Comparison of ENCODE assay signal across 28 cellular contexts in the genomic region with DNA sequence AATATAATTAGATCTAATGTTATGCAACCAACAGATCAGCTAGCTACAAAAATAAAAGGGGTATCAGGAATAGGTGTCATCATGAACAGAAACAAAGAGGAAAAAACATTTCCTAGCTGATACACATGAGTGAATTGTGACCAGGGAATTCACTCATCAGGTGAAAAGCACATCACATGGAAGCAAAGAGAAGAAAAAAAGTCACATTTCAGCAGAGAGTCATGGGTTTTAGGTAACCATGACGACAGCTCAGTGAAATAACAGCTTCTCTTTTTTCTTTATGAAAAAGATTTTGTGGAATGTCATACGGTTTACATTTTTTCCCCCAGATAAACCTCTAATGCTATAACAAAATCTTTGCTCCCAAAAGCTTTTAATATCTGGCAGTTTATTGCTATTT. TPM values are rescaled to one million over a fixed set of nuclear protein-coding genes. Genes with fewer than 3 reads are reported as not detected.
DNase-seq lines count a peak whose midpoint lies in the region; ATAC-seq and TF ChIP-seq lines count a peak whose summit lies in the region.
"Had no signal": no experiment of that assay in that cellular context is flagged by ENCODE, and none has a peak within 500 bp of the region (broad histone marks: within the 10 kb centered on the region; RNA-seq: fewer than 3 reads in every experiment).

No MANE protein-coding gene starts in this region.

- DNase-seq in GM04503 (ENCODE audit: low read depth) (peak; percentile 10), amniotic stem cell (lab: John Stamatoyannopoulos, UW) (peak; percentile 59), fibroblast of peridontal ligament (ENCODE audit: extremely low read depth) (peak; percentile 50), putamen (ENCODE audit: low spot score) (peak; percentile 32), Calu3 (no peak), islet precursor cell (no peak), osteocyte (ENCODE audit: extremely low spot score, unreplicated experiment) (no peak)
- DNase-seq: activated CD4-positive, alpha-beta T cell treated with anti-CD3 and anti-CD28 coated beads, Interleukin-2, amount 10 ng/mL, durations not matched to agents 24 days and 14 days; CD8-positive, alpha-beta memory T cell; cortex of kidney; heart left ventricle; left ventricle myocardium superior; NCI-H1417; NCI-H2107; NCI-H510A treated with DMSO at 0.1 percent for 48 hours; stimulated activated naive B cell treated with anti-CD40 and anti-IgM and Interleukin-4, amounts not matched to agents 10 μg/mL and 1 μg/mL and 100 μg/mL, for 72 hours; T-helper 2 cell had no signal

- CTCF ChIA-PET in Calu3 (lab: Charles Lee) = no interaction called here

- BruUV-seq in Calu3 (replicated peaks; lab: Mats Ljungman, UMichigan) = no TSS peak

- H3K27me3 Mint-ChIP-seq in Calu3 (ENCODE audit: unreplicated experiment) (no peaks in the 10 kb centered on the region), osteocyte (ENCODE audit: unreplicated experiment) (peaks cover 13% of the 10 kb centered on the region)
- H3K27me3 Mint-ChIP-seq: activated CD4-positive, alpha-beta T cell treated with anti-CD3 and anti-CD28 coated beads, Interleukin-2, amount 10 ng/mL, durations not matched to agents 24 days and 14 days; CD8-positive, alpha-beta memory T cell; IgD-negative memory B cell; stimulated activated naive B cell treated with anti-CD40 and anti-IgM and Interleukin-4, amounts not matched to agents 10 μg/mL and 1 μg/mL and 100 μg/mL, for 72 hours had no signal

- H3K27ac Mint-ChIP-seq in Calu3 (ENCODE audit: unreplicated experiment) = no peak overlapping the region
- H3K27ac Mint-ChIP-seq in osteocyte (ENCODE audit: unreplicated experiment) = no peak overlapping the region
- H3K27ac Mint-ChIP-seq: activated CD4-positive, alpha-beta T cell treated with anti-CD3 and anti-CD28 coated beads, Interleukin-2, amount 10 ng/mL, durations not matched to agents 24 days and 14 days; activated naive CD4-positive, alpha-beta T cell treated with anti-CD3 and anti-CD28 coated beads, Interleukin-2, amount 50 U/mL, for 72 hours; activated T-helper 1 cell treated with anti-CD3 and anti-CD28 coated beads, Interleukin-12 subunit alpha, Interleukin-12 subunit beta, Interleukin-2, Interleukin-4 antibody, amounts not matched to agents 30 ng/mL and 10 ng/mL and 1 ng/mL, durations not matched to agents 14 hours and 24 hours and 36 hours; CD8-positive, alpha-beta memory T cell; IgD-negative memory B cell; stimulated activated naive B cell treated with anti-CD40 and anti-IgM and Interleukin-4, amounts not matched to agents 10 μg/mL and 1 μg/mL and 100 μg/mL, for 72 hours had no signal

- H3K36me3 Mint-ChIP-seq in Calu3 (ENCODE audit: insufficient read depth, unreplicated experiment) (no peaks in the 10 kb centered on the region), osteocyte (ENCODE audit: unreplicated experiment) (no peaks in the 10 kb centered on the region)
- H3K36me3 Mint-ChIP-seq: activated naive CD4-positive, alpha-beta T cell treated with anti-CD3 and anti-CD28 coated beads, Interleukin-2, amount 50 U/mL, for 72 hours; CD8-positive, alpha-beta memory T cell; IgD-negative memory B cell; stimulated activated naive B cell treated with anti-CD40 and anti-IgM and Interleukin-4, amounts not matched to agents 10 μg/mL and 1 μg/mL and 100 μg/mL, for 72 hours had no signal

- no peaks in the 10 kb centered on the region for H3K9me3 Mint-ChIP-seq in Calu3 (ENCODE audit: low read depth, unreplicated experiment)
- H3K9me3 Mint-ChIP-seq in osteocyte (ENCODE audit: unreplicated experiment) = no peaks in the 10 kb centered on the region
- H3K9me3 Mint-ChIP-seq: activated CD4-positive, alpha-beta T cell treated with anti-CD3 and anti-CD28 coated beads, Interleukin-2, amount 10 ng/mL, durations not matched to agents 24 days and 14 days; activated naive CD4-positive, alpha-beta T cell treated with anti-CD3 and anti-CD28 coated beads, Interleukin-2, amount 50 U/mL, for 72 hours; activated T-helper 1 cell treated with anti-CD3 and anti-CD28 coated beads, Interleukin-12 subunit alpha, Interleukin-12 subunit beta, Interleukin-2, Interleukin-4 antibody, amounts not matched to agents 30 ng/mL and 10 ng/mL and 1 ng/mL, durations not matched to agents 14 hours and 24 hours and 36 hours had no signal

- TF ChIP-seq CTCF in Calu3 (IDR thresholded peaks at IDR 0.05; ENCODE audit: unreplicated experiment) = no peak
- TF ChIP-seq CTCF in osteocyte (IDR thresholded peaks at IDR 0.05) = no peak

- no peak overlapping the region for H3K4me3 Mint-ChIP-seq in Calu3 (ENCODE audit: low read depth, unreplicated experiment)
- H3K4me3 Mint-ChIP-seq in osteocyte (ENCODE audit: unreplicated experiment) = no peak overlapping the region
- H3K4me3 Mint-ChIP-seq: activated CD4-positive, alpha-beta T cell treated with anti-CD3 and anti-CD28 coated beads, Interleukin-2, amount 10 ng/mL, durations not matched to agents 24 days and 14 days; activated T-helper 1 cell treated with anti-CD3 and anti-CD28 coated beads, Interleukin-12 subunit alpha, Interleukin-12 subunit beta, Interleukin-2, Interleukin-4 antibody, amounts not matched to agents 30 ng/mL and 10 ng/mL and 1 ng/mL, durations not matched to agents 14 hours and 24 hours and 36 hours; CD8-positive, alpha-beta memory T cell; IgD-negative memory B cell; neural crest cell; stimulated activated naive B cell treated with anti-CD40 and anti-IgM and Interleukin-4, amounts not matched to agents 10 μg/mL and 1 μg/mL and 100 μg/mL, for 72 hours had no signal

- ATAC-seq in GM21447 (IDR thresholded peaks at IDR 0.05; ENCODE audit: unreplicated experiment) = no peak
- ATAC-seq: activated naive CD4-positive, alpha-beta T cell treated with anti-CD3 and anti-CD28 coated beads, Interleukin-2, amount 50 U/mL, for 72 hours; HCT116; heart left ventricle; left ventricle myocardium superior; stimulated activated naive B cell treated with anti-CD40 and anti-IgM and Interleukin-4, amounts not matched to agents 10 μg/mL and 1 μg/mL and 100 μg/mL, for 72 hours had no signal

- intact Hi-C loops in Calu3 (cut with micrococcal nuclease; ENCODE audit: unreplicated experiment) = no loop called here

- H3K4me1 Mint-ChIP-seq in Calu3 (ENCODE audit: low read depth, unreplicated experiment) (no peaks in the 10 kb centered on the region), osteocyte (ENCODE audit: unreplicated experiment) (no peaks in the 10 kb centered on the region)
- H3K4me1 Mint-ChIP-seq: activated CD4-positive, alpha-beta T cell treated with anti-CD3 and anti-CD28 coated beads, Interleukin-2, amount 10 ng/mL, durations not matched to agents 24 days and 14 days; IgD-negative memory B cell; stimulated activated naive B cell treated with anti-CD40 and anti-IgM and Interleukin-4, amounts not matched to agents 10 μg/mL and 1 μg/mL and 100 μg/mL, for 72 hours had no signal

RNA-seq across cellular contexts. Expression of a gene that starts 5.1 kb away (rescaled TPM):
- total RNA-seq in Calu3 (2022) (not detected in 2 replicates), osteocyte (not detected in 2 replicates)
- total RNA-seq: activated CD4-positive, alpha-beta T cell treated with anti-CD3 and anti-CD28 coated beads, Interleukin-2, amount 10 ng/mL, durations not matched to agents 24 days and 14 days; activated naive CD4-positive, alpha-beta T cell treated with anti-CD3 and anti-CD28 coated beads, Interleukin-2, amount 50 U/mL, for 72 hours; activated T-helper 1 cell treated with anti-CD3 and anti-CD28 coated beads, Interleukin-12 subunit alpha, Interleukin-12 subunit beta, Interleukin-2, Interleukin-4 antibody, amounts not matched to agents 30 ng/mL and 10 ng/mL and 1 ng/mL, durations not matched to agents 14 hours and 24 hours and 36 hours; breast epithelium; CD8-positive, alpha-beta memory T cell; heart left ventricle; left ventricle myocardium superior; MCF 10A; neural crest cell; prostate gland; SJSA1; smooth muscle cell had no signal

Comparison
In these comparisons a context has a peak if more than half of its experiments do, and no peak if none do; other contexts are left out.
1. DNase-seq: peak in GM04503 (single experiment), amniotic stem cell (single experiment), fibroblast of peridontal ligament (single experiment) and putamen (single experiment); none in Calu3 (single experiment), islet precursor cell (single experiment) and osteocyte (single experiment).